ENCODE assay signal across 19 cellular contexts in genomic region chr4:105440890-105441289, GRCh38.
"Had no signal": no experiment of that assay in that cellular context is flagged by ENCODE, and none has a peak within 500 bp of the region (broad histone marks: within the 10 kb centered on the region; RNA-seq: fewer than 3 reads in every experiment).

No MANE protein-coding gene starts in this region.

- H3K27me3 Mint-ChIP-seq: activated B cell treated with CpG ODN at 0.5 μM for 24 hours; activated CD4-positive, alpha-beta memory T cell treated with anti-CD3 and anti-CD28 coated beads for 36 hours; activated CD8-positive, alpha-beta memory T cell treated with anti-CD3 and anti-CD28 coated beads, Interleukin-2, amount 10 ng/mL, durations not matched to agents 7 days and 5 days; activated naive CD8-positive, alpha-beta T cell treated with anti-CD3 and anti-CD28 coated beads for 36 hours; stimulated activated naive B cell treated with anti-CD40 and anti-IgM and Interleukin-4, amounts not matched to agents 10 μg/mL and 1 μg/mL and 100 μg/mL, for 72 hours had no signal

- ATAC-seq: activated CD8-positive, alpha-beta memory T cell treated with anti-CD3 and anti-CD28 coated beads, Interleukin-2, amount 10 ng/mL, durations not matched to agents 7 days and 5 days; gastroesophageal sphincter; heart right ventricle; stimulated activated naive B cell treated with anti-CD40 and anti-IgM and Interleukin-4, amounts not matched to agents 10 μg/mL and 1 μg/mL and 100 μg/mL, for 72 hours had no signal

- H3K4me1 Mint-ChIP-seq: activated B cell treated with CpG ODN at 0.5 μM for 24 hours; activated CD8-positive, alpha-beta memory T cell treated with anti-CD3 and anti-CD28 coated beads, Interleukin-2, amount 10 ng/mL, durations not matched to agents 7 days and 5 days; activated naive CD8-positive, alpha-beta T cell treated with anti-CD3 and anti-CD28 coated beads for 36 hours; nephron progenitor cell had no signal

- H3K4me1 ChIP-seq: gastroesophageal sphincter, heart right ventricle had no signal

- H3K27ac ChIP-seq: cardiac muscle cell, dorsolateral prefrontal cortex, gastroesophageal sphincter, heart right ventricle, left ventricle myocardium inferior had no signal

- FAIRE-seq: colon had no signal

- H3K27ac Mint-ChIP-seq: activated B cell treated with CpG ODN at 0.5 μM for 24 hours; activated CD4-positive, alpha-beta memory T cell treated with anti-CD3 and anti-CD28 coated beads for 36 hours; activated CD8-positive, alpha-beta memory T cell treated with anti-CD3 and anti-CD28 coated beads, Interleukin-2, amount 10 ng/mL, durations not matched to agents 7 days and 5 days; activated naive CD8-positive, alpha-beta T cell treated with anti-CD3 and anti-CD28 coated beads for 36 hours; nephron progenitor cell; stimulated activated naive B cell treated with anti-CD40 and anti-IgM and Interleukin-4, amounts not matched to agents 10 μg/mL and 1 μg/mL and 100 μg/mL, for 72 hours had no signal

- H3K9me3 ChIP-seq: gastroesophageal sphincter had no signal

- H3K9me3 Mint-ChIP-seq: activated B cell treated with CpG ODN at 0.5 μM for 24 hours had no signal

- DNase-seq: activated B cell treated with CpG ODN at 0.5 μM for 24 hours; activated CD4-positive, alpha-beta memory T cell treated with anti-CD3 and anti-CD28 coated beads for 36 hours; activated CD4-positive, alpha-beta T cell treated with anti-CD3 and anti-CD28 coated beads for 4 hours; activated CD8-positive, alpha-beta memory T cell treated with anti-CD3 and anti-CD28 coated beads, Interleukin-2, amount 10 ng/mL, durations not matched to agents 7 days and 5 days; activated naive CD8-positive, alpha-beta T cell treated with anti-CD3 and anti-CD28 coated beads for 36 hours; amniotic stem cell; dorsolateral prefrontal cortex; heart right ventricle; kidney glomerular epithelial cell; left ventricle myocardium inferior; mammary epithelial cell; nephron progenitor cell; nucleus accumbens; posterior cingulate gyrus; retina; stimulated activated naive B cell treated with anti-CD40 and anti-IgM and Interleukin-4, amounts not matched to agents 10 μg/mL and 1 μg/mL and 100 μg/mL, for 72 hours had no signal

- H3K27me3 ChIP-seq: cardiac muscle cell, dorsolateral prefrontal cortex, gastroesophageal sphincter, heart right ventricle had no signal

- H3K4me3 ChIP-seq: cardiac muscle cell, dorsolateral prefrontal cortex, gastroesophageal sphincter, heart right ventricle, left ventricle myocardium inferior had no signal

- H3K4me3 Mint-ChIP-seq: activated B cell treated with CpG ODN at 0.5 μM for 24 hours; activated CD4-positive, alpha-beta memory T cell treated with anti-CD3 and anti-CD28 coated beads for 36 hours; activated CD8-positive, alpha-beta memory T cell treated with anti-CD3 and anti-CD28 coated beads, Interleukin-2, amount 10 ng/mL, durations not matched to agents 7 days and 5 days; activated naive CD8-positive, alpha-beta T cell treated with anti-CD3 and anti-CD28 coated beads for 36 hours; nephron progenitor cell; stimulated activated naive B cell treated with anti-CD40 and anti-IgM and Interleukin-4, amounts not matched to agents 10 μg/mL and 1 μg/mL and 100 μg/mL, for 72 hours had no signal
